ENCODE assay signal across 34 cellular contexts in genomic region chr6:132079286-132079685, GRCh38.
"Had no signal": no experiment of that assay in that cellular context is flagged by ENCODE, and none has a peak within 500 bp of the region (broad histone marks: within the 10 kb centered on the region; RNA-seq: fewer than 3 reads in every experiment).

No MANE protein-coding gene starts in this region.

- H3K9me3 ChIP-seq: MG63 had no signal

- H3K27me3 ChIP-seq: MG63 had no signal

- DNase-seq: Karpas-422, Kasumi-1, MG63, MM.1S, MV-4-11, NCI-H1048, NCI-H1092, NCI-H1092 treated with DMSO at 0.1 percent for 48 hours, NCI-H1105, NCI-H1105 treated with DMSO at 0.1 percent for 48 hours, NCI-H1417, NCI-H1417 treated with DMSO at 0.1 percent for 48 hours, NCI-H1436, NCI-H1436 treated with DMSO at 0.1 percent for 48 hours, NCI-H146, NCI-H1694, NCI-H1694 treated with DMSO at 0.1 percent for 48 hours, NCI-H187, NCI-H187 treated with DMSO at 0.1 percent for 48 hours, NCI-H1930, NCI-H2029, NCI-H2029 treated with DMSO at 0.1 percent for 48 hours, NCI-H2081, NCI-H2081 treated with DMSO at 0.1 percent for 48 hours, NCI-H2107, NCI-H2171, NCI-H2171 treated with DMSO at 0.1 percent for 48 hours, NCI-H2227 treated with DMSO at 0.1 percent for 48 hours, NCI-H226, NCI-H345, NCI-H446, NCI-H446 treated with DMSO at 0.1 percent for 48 hours, NCI-H510A, NCI-H510A treated with DMSO at 0.1 percent for 48 hours had no signal

- H3K4me3 ChIP-seq: MG63 had no signal
